Comparison of ENCODE assay signal across 17 cellular contexts in the genomic region with DNA sequence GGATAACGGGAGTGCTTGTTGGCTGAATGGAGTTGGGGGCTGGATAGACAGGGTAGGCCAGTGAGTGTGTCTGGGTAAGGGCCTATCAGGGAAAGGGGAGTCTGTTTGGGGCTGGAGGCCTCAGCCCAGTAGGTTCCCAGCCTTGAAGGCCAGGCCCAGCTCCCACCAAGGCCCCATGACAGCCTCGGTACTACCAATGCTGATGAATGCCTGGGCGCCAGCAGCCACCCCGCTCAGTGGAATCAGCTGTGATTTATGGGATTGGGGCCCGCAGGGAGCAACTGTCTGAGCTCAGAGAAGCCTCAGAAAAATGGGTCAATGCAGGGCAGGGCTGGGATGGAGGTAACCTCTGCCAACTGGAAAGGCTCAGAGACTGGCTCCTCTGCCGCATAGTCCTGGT. TPM values are rescaled to one million over a fixed set of nuclear protein-coding genes. Genes with fewer than 3 reads are reported as not detected.
DNase-seq lines count a peak whose midpoint lies in the region; ATAC-seq and TF ChIP-seq lines count a peak whose summit lies in the region.
"Had no signal": no experiment of that assay in that cellular context is flagged by ENCODE, and none has a peak within 500 bp of the region (broad histone marks: within the 10 kb centered on the region; RNA-seq: fewer than 3 reads in every experiment).

No MANE protein-coding gene starts in this region.

- no CpG with 5 or more reads among the region's 6 CpGs for WGBS in neuronal stem cell (ENCODE audit: extremely low coverage in 2 of 2, insufficient read length in 2 of 2, insufficient replicate concordance in 1 of 2), 2 donors

- H3K79me1 ChIP-seq in neuronal stem cell (ENCODE audit: low read depth, low read length): peaks cover 4% of the 10 kb centered on the region

- no peak overlapping the region for H4K91ac ChIP-seq in neuronal stem cell (ENCODE audit: low read depth, low read length, poor library complexity)

- no peak overlapping the region for H3K23ac ChIP-seq in neuronal stem cell (ENCODE audit: low read depth, low read length, poor library complexity)

- H3K4me1 ChIP-seq in neuronal stem cell (ENCODE audit: control insufficient read depth in 2 of 2, insufficient read depth in 1 of 2, low read depth in 1 of 2, low read length in 2 of 2): peaks cover 0 to under 1% of the 10 kb centered on the region in 2 donors
- H3K4me1 ChIP-seq: BE2C, BLaER1, Caco-2 had no signal

- no peak overlapping the region for H3K27ac ChIP-seq in neuronal stem cell (replicated peaks; ENCODE audit: low read length)
- H3K27ac ChIP-seq: BLaER1 had no signal

- no peak overlapping the region for H3K18ac ChIP-seq in neuronal stem cell (ENCODE audit: low read length)

- TF ChIP-seq CTCF in CD14-positive monocyte (IDR thresholded peaks at IDR 0.05): no peak
- no peak for TF ChIP-seq CTCF in glutamatergic neuron (IDR thresholded peaks at IDR 0.05; ENCODE audit: partially characterized antibody, unreplicated experiment)

- H3K4me3 ChIP-seq in neuronal stem cell (ENCODE audit: low read length in 2 of 2): no peak overlapping the region
- H3K4me3 ChIP-seq in MG63: no peak overlapping the region
- H3K4me3 ChIP-seq: BLaER1 had no signal

- no peaks in the 10 kb centered on the region for H3K9me3 Mint-ChIP-seq in CD14-positive monocyte
- H3K9me3 Mint-ChIP-seq in glutamatergic neuron (ENCODE audit: unreplicated experiment): peaks cover 2% of the 10 kb centered on the region
- H3K9me3 Mint-ChIP-seq: CD4-positive, alpha-beta T cell; CD8-positive, alpha-beta T cell had no signal

- H4K8ac ChIP-seq in neuronal stem cell (ENCODE audit: low read depth, low read length): peak overlapping the region; percentile 1

- H2AFZ ChIP-seq in neuronal stem cell (ENCODE audit: low read length): no peak overlapping the region

- H3K36me3 ChIP-seq in neuronal stem cell (replicated peaks in 1 of 2; ENCODE audit: control insufficient read depth in 2 of 2, insufficient read depth in 2 of 2, low read length in 2 of 2): no peaks in the 10 kb centered on the region
- no peaks in the 10 kb centered on the region for H3K36me3 ChIP-seq in MG63
- H3K36me3 ChIP-seq: BE2C, BLaER1 had no signal

- no peak overlapping the region for H3K4ac ChIP-seq in neuronal stem cell (ENCODE audit: low read length)

- DNase-seq in CD14-positive monocyte (ENCODE audit: low spot score) (peak; percentile 26), glutamatergic neuron (peak; percentile 4), neuronal stem cell (ENCODE audit: low spot score) (no peak), MG63 (no peak)
- DNase-seq in activated CD8-positive, alpha-beta memory T cell treated with anti-CD3 and anti-CD28 coated beads, Interleukin-2, amount 50 U/mL, for 48 hours: no peak
- DNase-seq: 8988T; ACHN; BE2C; C1 segment of cervical spinal cord; Caco-2; Calu3; CD4-positive, alpha-beta T cell; CD8-positive, alpha-beta T cell; DMS79 treated with DMSO at 0.1 percent for 48 hours; GF-D8 had no signal

- H3K27me3 ChIP-seq in neuronal stem cell (ENCODE audit: control insufficient read depth in 3 of 3, insufficient read depth in 3 of 3, low read depth in 1 of 3, low read length in 3 of 3): peaks cover 0 to 18% (median 0%) of the 10 kb centered on the region in 3 experiments
- H3K27me3 ChIP-seq in MG63: no peaks in the 10 kb centered on the region
- H3K27me3 ChIP-seq: BE2C, BLaER1 had no signal

- no peak for ATAC-seq in GM18505 (IDR thresholded peaks at IDR 0.05; ENCODE audit: unreplicated experiment)
- ATAC-seq: CD8-positive, alpha-beta T cell had no signal

- H3K27ac Mint-ChIP-seq in CD14-positive monocyte (no peak overlapping the region), glutamatergic neuron (ENCODE audit: unreplicated experiment) (no peak overlapping the region)
- H3K27ac Mint-ChIP-seq: CD4-positive, alpha-beta T cell; CD8-positive, alpha-beta T cell had no signal

- H3K27me3 Mint-ChIP-seq in CD14-positive monocyte (ENCODE audit: low read depth in 3 of 3) (peaks cover 2 to 6% (median 6%) of the 10 kb centered on the region in 3 donors), glutamatergic neuron (ENCODE audit: unreplicated experiment) (peaks cover 3% of the 10 kb centered on the region)

- H3K9me3 ChIP-seq in neuronal stem cell (replicated peaks in 1 of 2; ENCODE audit: control insufficient read depth in 2 of 2, insufficient read depth in 1 of 2, low read depth in 1 of 2, low read length in 2 of 2) (no peaks in the 10 kb centered on the region), MG63 (no peaks in the 10 kb centered on the region)
- H3K9me3 ChIP-seq: BE2C, BLaER1, Caco-2 had no signal

- H2BK15ac ChIP-seq in neuronal stem cell (ENCODE audit: low read length): no peak overlapping the region

- H3K36me3 Mint-ChIP-seq in CD14-positive monocyte (no peaks in the 10 kb centered on the region), glutamatergic neuron (ENCODE audit: unreplicated experiment) (no peaks in the 10 kb centered on the region)
- H3K36me3 Mint-ChIP-seq: CD8-positive, alpha-beta T cell had no signal

- H2BK12ac ChIP-seq in neuronal stem cell (ENCODE audit: low read length): no peak overlapping the region

- no peak overlapping the region for H2BK5ac ChIP-seq in neuronal stem cell (ENCODE audit: low read length)

- no peak overlapping the region for H3K14ac ChIP-seq in neuronal stem cell (ENCODE audit: low read length)

- H3K4me3 Mint-ChIP-seq in CD14-positive monocyte (no peak overlapping the region), glutamatergic neuron (ENCODE audit: unreplicated experiment) (no peak overlapping the region)
- H3K4me3 Mint-ChIP-seq: CD4-positive, alpha-beta T cell; CD8-positive, alpha-beta T cell had no signal

- no peak overlapping the region for H2AK5ac ChIP-seq in neuronal stem cell (ENCODE audit: low read depth, low read length)

- H3K4me1 Mint-ChIP-seq in CD14-positive monocyte (no peaks in the 10 kb centered on the region), glutamatergic neuron (ENCODE audit: low read depth, unreplicated experiment) (no peaks in the 10 kb centered on the region)

- intact Hi-C loops in CD14-positive monocyte (cut with micrococcal nuclease): no loop called here

- no peak overlapping the region for H3K4me2 ChIP-seq in neuronal stem cell (ENCODE audit: insufficient read depth, low read length, poor library complexity, severe bottlenecking)
- H3K4me2 ChIP-seq: BLaER1 had no signal

- TF ChIP-seq POLR2A in GM18505 (IDR thresholded peaks at IDR 0.05; ENCODE audit: borderline replicate concordance, extremely low read depth, insufficient read depth, insufficient read length): no peak

- H2BK120ac ChIP-seq in neuronal stem cell (ENCODE audit: low read depth, low read length): no peak overlapping the region

- no peak overlapping the region for H3K9ac ChIP-seq in neuronal stem cell (ENCODE audit: low read depth, low read length, poor library complexity)
- H3K9ac ChIP-seq: BLaER1 had no signal

RNA-seq across cellular contexts. Expression of gene DLGAP4, which starts 36.2 kb away (rescaled TPM):
- polyA plus RNA-seq in CD14-positive monocyte: 10 to 100 TPM in 1 of 2 donors, 1 to 10 TPM in 1; 9.9 to 17.6 TPM
- 199 TPM for total RNA-seq in glutamatergic neuron (ENCODE audit: unreplicated experiment)
- 98.6 TPM for polyA plus RNA-seq in neuronal stem cell (2013, experiment 1 of 2)
- polyA plus RNA-seq in neuronal stem cell (2013, experiment 2 of 2): 99.8 TPM
- total RNA-seq in MG63 (2014; rRNA removed; shearing (Covaris generic); ENCODE audit: low replicate concordance): 0.57 and 12.0 TPM in 2 replicates

Comparison
In these comparisons a context has a peak if more than half of its experiments do, and no peak if none do; other contexts are left out.
1. DNase-seq: peak in CD14-positive monocyte (single experiment) and glutamatergic neuron (single experiment); none in neuronal stem cell (single experiment), MG63 (single experiment) and activated CD8-positive, alpha-beta memory T cell treated with anti-CD3 and anti-CD28 coated beads, Interleukin-2, amount 50 U/mL, for 48 hours (single experiment).
2. RNA of gene DLGAP4, which starts 36.2 kb away (total RNA-seq): 199 TPM in glutamatergic neuron (single experiment); 0.57 to 12.0 TPM in MG63; every median in the first group is over 10 times any median in the second.